ENCODE assay signal across 23 cellular contexts in genomic region chr2:117853316-117853715, GRCh38.
"Had no signal": no experiment of that assay in that cellular context is flagged by ENCODE, and none has a peak within 500 bp of the region (broad histone marks: within the 10 kb centered on the region; RNA-seq: fewer than 3 reads in every experiment).

No MANE protein-coding gene starts in this region.

- H3K4me2 ChIP-seq: neural progenitor cell had no signal

- FAIRE-seq: pancreas, small intestine had no signal

- H3K27me3 ChIP-seq: neural progenitor cell, right lobe of liver, thyroid gland, upper lobe of left lung, vagina had no signal

- DNase-seq: naive thymus-derived CD4-positive, alpha-beta T cell; natural killer cell; pancreas; psoas muscle; right lobe of liver; sigmoid colon; small intestine; stimulated activated CD4-positive, alpha-beta T cell treated with anti-CD3 and anti-CD28 coated beads, Interleukin-15, amount 100 ng/mL, for 24 hours; stimulated activated CD4-positive, alpha-beta T cell treated with anti-CD3 and anti-CD28 coated beads, Interleukin-4, amount 100 ng/mL, for 1 hour; stimulated activated CD4-positive, alpha-beta T cell treated with anti-CD3 and anti-CD28 coated beads, Interleukin-4, amount 100 ng/mL, for 4 hours; stimulated activated CD8-positive, alpha-beta memory T cell treated with anti-CD3 and anti-CD28 coated beads, Interleukin-4, amount 100 ng/mL, for 48 hours; stimulated activated naive B cell treated with anti-CD40 and anti-IgM and Interleukin-4, amounts not matched to agents 10 μg/mL and 1 μg/mL and 100 μg/mL, for 72 hours; stimulated activated naive CD4-positive, alpha-beta T cell treated with Interleukin-2 at 50 U/mL for 16 hours; stomach; trophoblast cell; upper lobe of left lung had no signal

- H3K9ac ChIP-seq: neural progenitor cell had no signal

- ATAC-seq: naive thymus-derived CD4-positive, alpha-beta T cell; natural killer cell; pancreas; psoas muscle; right cardiac atrium; right lobe of liver; stimulated activated naive B cell treated with anti-CD40 and anti-IgM and Interleukin-4, amounts not matched to agents 10 μg/mL and 1 μg/mL and 100 μg/mL, for 72 hours had no signal

- H3K27ac ChIP-seq: neural progenitor cell, neutrophil, pancreas, psoas muscle, right lobe of liver, sigmoid colon, stomach, thoracic aorta, thyroid gland, tibial nerve, upper lobe of left lung, vagina had no signal

- H3K4me1 ChIP-seq: pancreas, psoas muscle, right lobe of liver, tibial nerve, upper lobe of left lung, vagina had no signal

- H3K9me3 ChIP-seq: neutrophil, pancreas, psoas muscle, right lobe of liver, sigmoid colon, stomach, thoracic aorta, thyroid gland, tibial nerve, upper lobe of left lung, vagina had no signal

- H2AFZ ChIP-seq: neural progenitor cell had no signal

- H3K4me3 ChIP-seq: neural progenitor cell, pancreas, psoas muscle, right lobe of liver, sigmoid colon, stomach, thoracic aorta, thyroid gland, tibial nerve, upper lobe of left lung, vagina had no signal

- H3K36me3 ChIP-seq: neural progenitor cell, neutrophil, pancreas, right lobe of liver, sigmoid colon, stomach, thoracic aorta, thyroid gland, tibial nerve, upper lobe of left lung, vagina had no signal
